1 cellular context compared by ENCODE assay signal in the genomic region with DNA sequence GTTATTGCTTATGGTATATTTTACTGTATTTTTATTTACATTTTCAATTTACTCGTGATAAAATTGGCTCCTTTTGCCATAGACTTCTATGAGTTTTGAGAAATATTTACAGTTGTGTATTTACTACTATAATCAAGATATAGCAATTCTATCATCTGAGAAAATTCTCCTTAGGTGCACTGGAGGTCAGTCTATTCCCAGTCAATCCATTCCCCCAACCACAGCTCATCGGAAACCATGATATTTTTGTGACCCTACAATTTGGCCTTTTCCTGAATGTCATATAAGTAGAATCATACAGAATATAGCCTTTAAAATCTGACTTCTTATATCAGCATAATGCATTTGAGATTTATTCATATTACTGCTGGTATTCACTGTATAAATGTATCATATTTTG.
TF ChIP-seq lines count a peak whose summit lies in the region.

No MANE protein-coding gene starts in this region.

TF ChIP-seq in H1, 55 proteins besides CTCF, POLR2A, EP300 and RAD21:
- TF ChIP-seq CEBPB (IDR thresholded peaks at IDR 0.05; ENCODE audit: low read depth, low read length) (no peak), BACH1 (IDR thresholded peaks at IDR 0.05; ENCODE audit: low read length) (no peak), KDM1A (IDR thresholded peaks at IDR 0.05; ENCODE audit: borderline replicate concordance, low read length) (no peak), ZNF274 (IDR thresholded peaks at IDR 0.05; ENCODE audit: borderline replicate concordance, extremely low read depth, low read length) (no peak), CTBP2 (IDR thresholded peaks at IDR 0.05; ENCODE audit: borderline replicate concordance, insufficient read depth, insufficient read length, low read length) (no peak), CHD1 (IDR thresholded peaks at IDR 0.05; ENCODE audit: low read depth, low read length) (no peak), SIRT6 (IDR thresholded peaks at IDR 0.05; ENCODE audit: low read length) (no peak), JUN (IDR thresholded peaks at IDR 0.05; ENCODE audit: low read depth, low read length) (no peak), GTF2F1 (IDR thresholded peaks at IDR 0.05; ENCODE audit: borderline replicate concordance, low read depth, low read length) (no peak), TBP (IDR thresholded peaks at IDR 0.05; ENCODE audit: low read depth, low read length) (no peak), PHF8 (conservative IDR thresholded peaks at IDR 0.05; ENCODE audit: low read depth, low read length) (no peak), KDM5A (IDR thresholded peaks at IDR 0.05; ENCODE audit: low read length) (no peak), RFX5 (IDR thresholded peaks at IDR 0.05; ENCODE audit: borderline replicate concordance, low read depth, low read length) (no peak), CBX5 (IDR thresholded peaks at IDR 0.05; ENCODE audit: low read depth, low read length) (no peak), ASH2L (IDR thresholded peaks at IDR 0.05; ENCODE audit: low read length) (no peak), EGR1 (IDR thresholded peaks at IDR 0.05; ENCODE audit: borderline replicate concordance, low read depth, low read length) (no peak), HDAC2 (IDR thresholded peaks at IDR 0.05; ENCODE audit: borderline replicate concordance in 1 of 2, low read depth in 2 of 2, low read length in 2 of 2) (no peak)
- TF ChIP-seq, protein P1, sequence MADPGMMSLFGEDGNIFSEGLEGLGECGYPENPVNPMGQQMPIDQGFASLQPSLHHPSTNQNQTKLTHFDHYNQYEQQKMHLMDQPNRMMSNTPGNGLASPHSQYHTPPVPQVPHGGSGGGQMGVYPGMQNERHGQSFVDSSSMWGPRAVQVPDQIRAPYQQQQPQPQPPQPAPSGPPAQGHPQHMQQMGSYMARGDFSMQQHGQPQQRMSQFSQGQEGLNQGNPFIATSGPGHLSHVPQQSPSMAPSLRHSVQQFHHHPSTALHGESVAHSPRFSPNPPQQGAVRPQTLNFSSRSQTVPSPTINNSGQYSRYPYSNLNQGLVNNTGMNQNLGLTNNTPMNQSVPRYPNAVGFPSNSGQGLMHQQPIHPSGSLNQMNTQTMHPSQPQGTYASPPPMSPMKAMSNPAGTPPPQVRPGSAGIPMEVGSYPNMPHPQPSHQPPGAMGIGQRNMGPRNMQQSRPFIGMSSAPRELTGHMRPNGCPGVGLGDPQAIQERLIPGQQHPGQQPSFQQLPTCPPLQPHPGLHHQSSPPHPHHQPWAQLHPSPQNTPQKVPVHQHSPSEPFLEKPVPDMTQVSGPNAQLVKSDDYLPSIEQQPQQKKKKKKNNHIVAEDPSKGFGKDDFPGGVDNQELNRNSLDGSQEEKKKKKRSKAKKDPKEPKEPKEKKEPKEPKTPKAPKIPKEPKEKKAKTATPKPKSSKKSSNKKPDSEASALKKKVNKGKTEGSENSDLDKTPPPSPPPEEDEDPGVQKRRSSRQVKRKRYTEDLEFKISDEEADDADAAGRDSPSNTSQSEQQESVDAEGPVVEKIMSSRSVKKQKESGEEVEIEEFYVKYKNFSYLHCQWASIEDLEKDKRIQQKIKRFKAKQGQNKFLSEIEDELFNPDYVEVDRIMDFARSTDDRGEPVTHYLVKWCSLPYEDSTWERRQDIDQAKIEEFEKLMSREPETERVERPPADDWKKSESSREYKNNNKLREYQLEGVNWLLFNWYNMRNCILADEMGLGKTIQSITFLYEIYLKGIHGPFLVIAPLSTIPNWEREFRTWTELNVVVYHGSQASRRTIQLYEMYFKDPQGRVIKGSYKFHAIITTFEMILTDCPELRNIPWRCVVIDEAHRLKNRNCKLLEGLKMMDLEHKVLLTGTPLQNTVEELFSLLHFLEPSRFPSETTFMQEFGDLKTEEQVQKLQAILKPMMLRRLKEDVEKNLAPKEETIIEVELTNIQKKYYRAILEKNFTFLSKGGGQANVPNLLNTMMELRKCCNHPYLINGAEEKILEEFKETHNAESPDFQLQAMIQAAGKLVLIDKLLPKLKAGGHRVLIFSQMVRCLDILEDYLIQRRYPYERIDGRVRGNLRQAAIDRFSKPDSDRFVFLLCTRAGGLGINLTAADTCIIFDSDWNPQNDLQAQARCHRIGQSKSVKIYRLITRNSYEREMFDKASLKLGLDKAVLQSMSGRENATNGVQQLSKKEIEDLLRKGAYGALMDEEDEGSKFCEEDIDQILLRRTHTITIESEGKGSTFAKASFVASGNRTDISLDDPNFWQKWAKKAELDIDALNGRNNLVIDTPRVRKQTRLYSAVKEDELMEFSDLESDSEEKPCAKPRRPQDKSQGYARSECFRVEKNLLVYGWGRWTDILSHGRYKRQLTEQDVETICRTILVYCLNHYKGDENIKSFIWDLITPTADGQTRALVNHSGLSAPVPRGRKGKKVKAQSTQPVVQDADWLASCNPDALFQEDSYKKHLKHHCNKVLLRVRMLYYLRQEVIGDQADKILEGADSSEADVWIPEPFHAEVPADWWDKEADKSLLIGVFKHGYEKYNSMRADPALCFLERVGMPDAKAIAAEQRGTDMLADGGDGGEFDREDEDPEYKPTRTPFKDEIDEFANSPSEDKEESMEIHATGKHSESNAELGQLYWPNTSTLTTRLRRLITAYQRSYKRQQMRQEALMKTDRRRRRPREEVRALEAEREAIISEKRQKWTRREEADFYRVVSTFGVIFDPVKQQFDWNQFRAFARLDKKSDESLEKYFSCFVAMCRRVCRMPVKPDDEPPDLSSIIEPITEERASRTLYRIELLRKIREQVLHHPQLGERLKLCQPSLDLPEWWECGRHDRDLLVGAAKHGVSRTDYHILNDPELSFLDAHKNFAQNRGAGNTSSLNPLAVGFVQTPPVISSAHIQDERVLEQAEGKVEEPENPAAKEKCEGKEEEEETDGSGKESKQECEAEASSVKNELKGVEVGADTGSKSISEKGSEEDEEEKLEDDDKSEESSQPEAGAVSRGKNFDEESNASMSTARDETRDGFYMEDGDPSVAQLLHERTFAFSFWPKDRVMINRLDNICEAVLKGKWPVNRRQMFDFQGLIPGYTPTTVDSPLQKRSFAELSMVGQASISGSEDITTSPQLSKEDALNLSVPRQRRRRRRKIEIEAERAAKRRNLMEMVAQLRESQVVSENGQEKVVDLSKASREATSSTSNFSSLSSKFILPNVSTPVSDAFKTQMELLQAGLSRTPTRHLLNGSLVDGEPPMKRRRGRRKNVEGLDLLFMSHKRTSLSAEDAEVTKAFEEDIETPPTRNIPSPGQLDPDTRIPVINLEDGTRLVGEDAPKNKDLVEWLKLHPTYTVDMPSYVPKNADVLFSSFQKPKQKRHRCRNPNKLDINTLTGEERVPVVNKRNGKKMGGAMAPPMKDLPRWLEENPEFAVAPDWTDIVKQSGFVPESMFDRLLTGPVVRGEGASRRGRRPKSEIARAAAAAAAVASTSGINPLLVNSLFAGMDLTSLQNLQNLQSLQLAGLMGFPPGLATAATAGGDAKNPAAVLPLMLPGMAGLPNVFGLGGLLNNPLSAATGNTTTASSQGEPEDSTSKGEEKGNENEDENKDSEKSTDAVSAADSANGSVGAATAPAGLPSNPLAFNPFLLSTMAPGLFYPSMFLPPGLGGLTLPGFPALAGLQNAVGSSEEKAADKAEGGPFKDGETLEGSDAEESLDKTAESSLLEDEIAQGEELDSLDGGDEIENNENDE (IDR thresholded peaks at IDR 0.05; ENCODE audit: insufficient replicate concordance, low read length) = no peak
- TF ChIP-seq, protein P2, sequence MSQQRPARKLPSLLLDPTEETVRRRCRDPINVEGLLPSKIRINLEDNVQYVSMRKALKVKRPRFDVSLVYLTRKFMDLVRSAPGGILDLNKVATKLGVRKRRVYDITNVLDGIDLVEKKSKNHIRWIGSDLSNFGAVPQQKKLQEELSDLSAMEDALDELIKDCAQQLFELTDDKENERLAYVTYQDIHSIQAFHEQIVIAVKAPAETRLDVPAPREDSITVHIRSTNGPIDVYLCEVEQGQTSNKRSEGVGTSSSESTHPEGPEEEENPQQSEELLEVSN (IDR thresholded peaks at IDR 0.05) = no peak
- TF ChIP-seq, protein P3, sequence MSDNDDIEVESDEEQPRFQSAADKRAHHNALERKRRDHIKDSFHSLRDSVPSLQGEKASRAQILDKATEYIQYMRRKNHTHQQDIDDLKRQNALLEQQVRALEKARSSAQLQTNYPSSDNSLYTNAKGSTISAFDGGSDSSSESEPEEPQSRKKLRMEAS (IDR thresholded peaks at IDR 0.05) = no peak
